Comparison of ENCODE assay signal across 27 cellular contexts in the genomic region with DNA sequence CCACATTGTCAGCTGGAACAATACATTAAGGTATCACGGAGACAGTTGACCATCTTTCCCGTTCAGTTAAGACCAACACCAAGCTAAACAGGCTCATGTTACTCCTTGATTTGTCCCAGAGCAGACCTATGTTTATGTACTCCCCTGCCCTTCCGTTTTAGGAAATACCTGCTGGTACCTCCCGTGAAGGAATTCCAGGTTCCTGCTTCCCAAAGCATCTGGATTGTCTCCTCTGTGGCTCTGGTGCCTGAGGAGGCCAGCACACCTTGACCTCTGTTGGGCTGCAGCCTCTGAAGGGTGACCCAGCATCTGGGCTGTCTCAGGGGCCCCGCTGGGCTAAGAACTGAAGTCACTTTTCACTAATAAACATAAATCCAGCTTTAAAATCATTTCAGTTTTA.
A peak's percentile ranks its signal among the peaks of the same experiment; 100 is the strongest.
DNase-seq lines count a peak whose midpoint lies in the region; ATAC-seq, FAIRE-seq and TF ChIP-seq lines count a peak whose summit lies in the region.
"Had no signal": no experiment of that assay in that cellular context is flagged by ENCODE, and none has a peak within 500 bp of the region (broad histone marks: within the 10 kb centered on the region; RNA-seq: fewer than 3 reads in every experiment).

No MANE protein-coding gene starts in this region.

- H3K27me3 ChIP-seq in IMR-90 (ENCODE audit: control insufficient read depth, insufficient read depth, low read length): no peaks in the 10 kb centered on the region
- no peaks in the 10 kb centered on the region for H3K27me3 ChIP-seq in endothelial cell of umbilical vein (ENCODE audit: control insufficient read depth in 2 of 2, insufficient read depth in 2 of 2, low read length in 2 of 2)
- H3K27me3 ChIP-seq in trophoblast cell (ENCODE audit: insufficient read depth, low read length): no peaks in the 10 kb centered on the region
- H3K27me3 ChIP-seq: BLaER1 treated with 17β-estradiol and CSF1 and Interleukin-3, amounts not matched to agents 10 nM and 100 nM; MG63 had no signal

- no peak overlapping the region for H3K27ac Mint-ChIP-seq in activated naive CD8-positive, alpha-beta T cell treated with anti-CD3 and anti-CD28 coated beads for 36 hours
- H3K27ac Mint-ChIP-seq: CD4-positive, alpha-beta T cell had no signal

- H3K27ac ChIP-seq in IMR-90 (ENCODE audit: insufficient read depth, low read length) (no peak overlapping the region), endothelial cell of umbilical vein (ENCODE audit: insufficient read depth, low read depth, low read length) (no peak overlapping the region), trophoblast cell (ENCODE audit: low read depth, low read length) (peak overlapping the region; percentile 1)
- H3K27ac ChIP-seq: A549; BLaER1 treated with 17β-estradiol and CSF1 and Interleukin-3, amounts not matched to agents 10 nM and 100 nM had no signal

- no peak overlapping the region for H3K56ac ChIP-seq in IMR-90 (ENCODE audit: extremely low read depth, insufficient read depth, low read length)

- H2AFZ ChIP-seq in IMR-90 (replicated peaks; ENCODE audit: low read length, poor library complexity) (no peak overlapping the region), endothelial cell of umbilical vein (ENCODE audit: low read depth, low read length) (peak overlapping the region; percentile 53), trophoblast cell (ENCODE audit: insufficient read depth, low read length, poor library complexity) (no peak overlapping the region)

- H3K36me3 Mint-ChIP-seq in activated naive CD8-positive, alpha-beta T cell treated with anti-CD3 and anti-CD28 coated beads for 36 hours: no peaks in the 10 kb centered on the region

- 0 out of 2 replicates have a peak overlapping the region, but pooled peaks have one; percentile 0 for H3K23ac ChIP-seq in IMR-90 (ENCODE audit: low read depth, low read length)
- no peak overlapping the region for H3K23ac ChIP-seq in trophoblast cell (ENCODE audit: low read length)

- BruUV-seq in IMR-90 (replicated peaks; lab: Mats Ljungman, UMichigan) (no TSS peak), endothelial cell of umbilical vein (replicated peaks; lab: Mats Ljungman, UMichigan) (no TSS peak)

- peak overlapping the region; percentile 35; the same call in 1 of the 2 replicates for H2AK5ac ChIP-seq in IMR-90 (ENCODE audit: low read depth, low read length)
- H2AK5ac ChIP-seq in trophoblast cell (ENCODE audit: low read length): no peak overlapping the region

- 69% methylated on average over 4 of the region's 5 CpGs; no CpG with 5 or more reads in 1 of the 2 experiments for whole genome bisulfite sequencing in IMR-90 (ENCODE audit: extremely low coverage in 2 of 2, insufficient read length in 1 of 2), 2 experiments
- WGBS in trophoblast cell (ENCODE audit: extremely low coverage, insufficient coverage, insufficient read length): no CpG with 5 or more reads among the region's 5 CpGs

- H3K4me3 ChIP-seq in IMR-90 (ENCODE audit: insufficient read depth, low read depth, low read length) (no peak overlapping the region), endothelial cell of umbilical vein (replicated peaks in 1 of 3; ENCODE audit: insufficient read depth in 1 of 3, low read depth in 1 of 3, low read length in 3 of 3) (no peak overlapping the region), trophoblast cell (ENCODE audit: low read depth, low read length) (no peak overlapping the region)
- H3K4me3 ChIP-seq: A549; BLaER1 treated with 17β-estradiol and CSF1 and Interleukin-3, amounts not matched to agents 10 nM and 100 nM; GM12878; MG63 had no signal

- H3K9me1 ChIP-seq in IMR-90 (ENCODE audit: insufficient read depth, low read length) (peaks cover 3% of the 10 kb centered on the region; the same call in 1 of the 2 replicates), endothelial cell of umbilical vein (replicated peaks; ENCODE audit: control insufficient read depth, extremely low read depth, insufficient read depth, low read length) (no peaks in the 10 kb centered on the region)

- no peak for ATAC-seq in IMR-90 (ENCODE audit: low read depth)
- ATAC-seq: A549, GM12878, HepG2, PC-3 had no signal

- H3K4me1 ChIP-seq in IMR-90 (ENCODE audit: control insufficient read depth, insufficient read depth, low read length) (peaks cover 10% of the 10 kb centered on the region), endothelial cell of umbilical vein (ENCODE audit: control insufficient read depth, extremely low read depth, insufficient read depth, low read length) (no peaks in the 10 kb centered on the region), trophoblast cell (ENCODE audit: control insufficient read depth in 1 of 2, insufficient read depth in 2 of 2, low read length in 2 of 2) (peaks cover 2 to 4% of the 10 kb centered on the region in 2 experiments)
- H3K4me1 ChIP-seq: A549; BLaER1 treated with 17β-estradiol and CSF1 and Interleukin-3, amounts not matched to agents 10 nM and 100 nM had no signal

- no peaks in the 10 kb centered on the region for H3K4me1 Mint-ChIP-seq in activated naive CD8-positive, alpha-beta T cell treated with anti-CD3 and anti-CD28 coated beads for 36 hours

- H3K36me3 ChIP-seq in IMR-90 (ENCODE audit: control insufficient read depth, insufficient read depth, low read length) (no peaks in the 10 kb centered on the region), endothelial cell of umbilical vein (ENCODE audit: control insufficient read depth in 2 of 2, extremely low read depth in 1 of 2, insufficient read depth in 2 of 2, low read length in 2 of 2) (no peaks in the 10 kb centered on the region), trophoblast cell (ENCODE audit: control insufficient read depth in 1 of 2, insufficient read depth in 2 of 2, low read length in 2 of 2) (no peaks in the 10 kb centered on the region)
- H3K36me3 ChIP-seq: BLaER1 treated with 17β-estradiol and CSF1 and Interleukin-3, amounts not matched to agents 10 nM and 100 nM; MG63 had no signal

- FAIRE-seq in endothelial cell of umbilical vein (lab: Jason Lieb, UNC): no peak
- FAIRE-seq: A549, GM12878, H54, HepG2 had no signal

- H3K9ac ChIP-seq in IMR-90 (ENCODE audit: low read depth, low read length) (no peak overlapping the region), endothelial cell of umbilical vein (replicated peaks; ENCODE audit: extremely low read depth, insufficient read depth, low read length) (no peak overlapping the region), trophoblast cell (ENCODE audit: low read length) (no peak overlapping the region)
- H3K9ac ChIP-seq: BLaER1 treated with 17β-estradiol and CSF1 and Interleukin-3, amounts not matched to agents 10 nM and 100 nM had no signal

- TF ChIP-seq CTCF in IMR-90 (conservative IDR thresholded peaks at IDR 0.05; ENCODE audit: low read depth, low read length): no peak
- no peak for TF ChIP-seq CTCF in endothelial cell of umbilical vein (IDR thresholded peaks at IDR 0.05; ENCODE audit: extremely low read depth in 1 of 2, insufficient read depth in 1 of 2, low read depth in 1 of 2, low read length in 2 of 2)

- no peak overlapping the region for H3K4me3 Mint-ChIP-seq in activated naive CD8-positive, alpha-beta T cell treated with anti-CD3 and anti-CD28 coated beads for 36 hours
- H3K4me3 Mint-ChIP-seq: CD4-positive, alpha-beta T cell had no signal

- no peak overlapping the region for H3K14ac ChIP-seq in IMR-90 (replicated peaks; ENCODE audit: low read depth, low read length)
- no peak overlapping the region for H3K14ac ChIP-seq in trophoblast cell (ENCODE audit: low read length)

- H4K91ac ChIP-seq in IMR-90 (ENCODE audit: insufficient read depth, low read depth, low read length): peak overlapping the region; percentile 68; the same call in 1 of the 2 replicates
- H4K91ac ChIP-seq in trophoblast cell (ENCODE audit: low read depth, low read length): no peak overlapping the region

- 0 out of 3 replicates have a peak overlapping the region, but pooled peaks have one; percentile 54 for H2BK15ac ChIP-seq in IMR-90 (ENCODE audit: low read depth, low read length)

- peak overlapping the region; percentile 61 for H3K18ac ChIP-seq in IMR-90 (ENCODE audit: low read depth, low read length)
- H3K18ac ChIP-seq in trophoblast cell (ENCODE audit: low read length): no peak overlapping the region

- H3K9me3 Mint-ChIP-seq in activated naive CD8-positive, alpha-beta T cell treated with anti-CD3 and anti-CD28 coated beads for 36 hours: no peaks in the 10 kb centered on the region

- H3K4ac ChIP-seq in IMR-90 (ENCODE audit: low read depth, low read length): peak overlapping the region; percentile 42; the same call in 1 of the 2 replicates
- H3K4ac ChIP-seq in trophoblast cell (ENCODE audit: low read depth, low read length): no peak overlapping the region

- DNase-seq in IMR-90 (no peak), endothelial cell of umbilical vein (ENCODE audit: low read depth, low spot score) (no peak), left kidney (ENCODE audit: low read depth, low spot score) (peak; percentile 33), trophoblast cell (no peak), DMS114 treated with DMSO at 0.1 percent for 48 hours (lab: John Stamatoyannopoulos, UW; ENCODE audit: unreplicated experiment) (no peak)
- no peak for DNase-seq in activated naive CD8-positive, alpha-beta T cell treated with anti-CD3 and anti-CD28 coated beads for 36 hours
- DNase-seq in stimulated activated CD4-positive, alpha-beta T cell treated with anti-CD3 and anti-CD28 coated beads, Interleukin-15, amount 100 ng/mL, for 24 hours: no peak
- DNase-seq: AML-193; CD4-positive, alpha-beta T cell; COR-L47; GDM1; KBM-7; MG63; NCI-H1105 treated with DMSO at 0.1 percent for 48 hours; NCI-H146; NCI-H1930; NCI-H2107; NCI-H446 treated with DMSO at 0.1 percent for 48 hours; NCI-H526; NCI-H82; NK-92 treated with Interleukin-12 subunit alpha and Interleukin-12 subunit beta, amount 100 ng/mL, for 24 hours; PC-3 had no signal

- H2BK5ac ChIP-seq in IMR-90 (ENCODE audit: low read depth, low read length, poor library complexity, severe bottlenecking) (peak overlapping the region; percentile 8), trophoblast cell (ENCODE audit: low read depth, low read length, poor library complexity) (no peak overlapping the region)

- H3K27me3 Mint-ChIP-seq in activated naive CD8-positive, alpha-beta T cell treated with anti-CD3 and anti-CD28 coated beads for 36 hours: no peaks in the 10 kb centered on the region
- H3K27me3 Mint-ChIP-seq: CD4-positive, alpha-beta T cell had no signal

- H3K79me2 ChIP-seq in endothelial cell of umbilical vein (ENCODE audit: control insufficient read depth, insufficient read depth, low read length) (no peaks in the 10 kb centered on the region), trophoblast cell (ENCODE audit: control insufficient read depth, insufficient read depth, low read length, poor library complexity) (no peaks in the 10 kb centered on the region)

- H2BK120ac ChIP-seq in IMR-90 (ENCODE audit: low read depth, low read length) (peak overlapping the region; percentile 56), trophoblast cell (ENCODE audit: insufficient read depth, low read length, poor library complexity) (no peak overlapping the region)

- H4K8ac ChIP-seq in IMR-90 (ENCODE audit: low read depth in 2 of 2, low read length in 2 of 2) (no peak overlapping the region), trophoblast cell (ENCODE audit: low read depth, low read length) (no peak overlapping the region)

- H2BK12ac ChIP-seq in trophoblast cell (ENCODE audit: low read length): no peak overlapping the region

- H3K4me2 ChIP-seq in IMR-90 (ENCODE audit: low read depth, low read length) (no peak overlapping the region), endothelial cell of umbilical vein (ENCODE audit: insufficient read depth, low read length) (no peak overlapping the region), trophoblast cell (ENCODE audit: low read length) (no peak overlapping the region)
- H3K4me2 ChIP-seq: BLaER1 treated with 17β-estradiol and CSF1 and Interleukin-3, amounts not matched to agents 10 nM and 100 nM had no signal

- POLR2A ChIA-PET in IMR-90 (lab: Charles Lee; ENCODE audit: unreplicated experiment): no interaction called here
- POLR2A ChIA-PET in endothelial cell of umbilical vein (lab: Charles Lee): no interaction called here

- no peak for TF ChIP-seq RAD21 in IMR-90 (IDR thresholded peaks at IDR 0.05; ENCODE audit: low read length)

- CTCF ChIA-PET in IMR-90 (lab: Yijun Ruan, JAX) (no interaction called here), endothelial cell of umbilical vein (lab: Charles Lee) (no interaction called here)

- H3K9me3 ChIP-seq in IMR-90 (ENCODE audit: control insufficient read depth, insufficient read depth, low read length) (no peaks in the 10 kb centered on the region), endothelial cell of umbilical vein (replicated peaks; ENCODE audit: control insufficient read depth, insufficient read depth, low read length) (no peaks in the 10 kb centered on the region), trophoblast cell (ENCODE audit: insufficient read depth, low read depth, low read length) (no peaks in the 10 kb centered on the region)
- H3K9me3 ChIP-seq: A549; BLaER1 treated with 17β-estradiol and CSF1 and Interleukin-3, amounts not matched to agents 10 nM and 100 nM; MG63 had no signal

- TF ChIP-seq POLR2A in IMR-90 (IDR thresholded peaks at IDR 0.05; ENCODE audit: low read depth, low read length) (no peak), endothelial cell of umbilical vein (IDR thresholded peaks at IDR 0.05; ENCODE audit: low read depth, low read length) (no peak)

- H4K20me1 ChIP-seq in IMR-90 (ENCODE audit: insufficient read depth, low read length): no peaks in the 10 kb centered on the region
- H4K20me1 ChIP-seq in endothelial cell of umbilical vein (replicated peaks; ENCODE audit: control insufficient read depth, extremely low read depth, insufficient read depth, low read length): no peaks in the 10 kb centered on the region
- H4K20me1 ChIP-seq: BLaER1 treated with 17β-estradiol and CSF1 and Interleukin-3, amounts not matched to agents 10 nM and 100 nM had no signal

- H2BK20ac ChIP-seq in IMR-90 (ENCODE audit: low read depth, low read length): peak overlapping the region; percentile 60; the same call in 1 of the 2 replicates

- H3K79me1 ChIP-seq in IMR-90 (ENCODE audit: low read depth in 1 of 2, low read length in 2 of 2) (no peaks in the 10 kb centered on the region), trophoblast cell (ENCODE audit: low read length) (peaks cover 16% of the 10 kb centered on the region)

- in situ Hi-C loops in IMR-90 (cut with MboI; ENCODE audit: low sequenced_read_pairs): no loop called here

- no peak overlapping the region for H4K12ac ChIP-seq in trophoblast cell (ENCODE audit: low read depth, low read length)

- dilution Hi-C loops in IMR-90 (cut with HindIII; ENCODE audit: low sequenced_read_pairs, unreplicated experiment): no loop called here
- dilution Hi-C loops in endothelial cell of umbilical vein (cut with MboI; ENCODE audit: extremely low pct_ligation_motif_present, low sequenced_read_pairs): no loop called here

- peak overlapping the region; percentile 88 for H4K5ac ChIP-seq in IMR-90 (ENCODE audit: low read depth, low read length)

- no peak overlapping the region for H2AK9ac ChIP-seq in IMR-90 (replicated peaks; ENCODE audit: low read depth, low read length, poor library complexity)

- intact Hi-C loops in IMR-90 (cut with micrococcal nuclease): no loop called here
- intact Hi-C loops in endothelial cell of umbilical vein (cut with micrococcal nuclease): no loop called here
